In the genomic region with DNA sequence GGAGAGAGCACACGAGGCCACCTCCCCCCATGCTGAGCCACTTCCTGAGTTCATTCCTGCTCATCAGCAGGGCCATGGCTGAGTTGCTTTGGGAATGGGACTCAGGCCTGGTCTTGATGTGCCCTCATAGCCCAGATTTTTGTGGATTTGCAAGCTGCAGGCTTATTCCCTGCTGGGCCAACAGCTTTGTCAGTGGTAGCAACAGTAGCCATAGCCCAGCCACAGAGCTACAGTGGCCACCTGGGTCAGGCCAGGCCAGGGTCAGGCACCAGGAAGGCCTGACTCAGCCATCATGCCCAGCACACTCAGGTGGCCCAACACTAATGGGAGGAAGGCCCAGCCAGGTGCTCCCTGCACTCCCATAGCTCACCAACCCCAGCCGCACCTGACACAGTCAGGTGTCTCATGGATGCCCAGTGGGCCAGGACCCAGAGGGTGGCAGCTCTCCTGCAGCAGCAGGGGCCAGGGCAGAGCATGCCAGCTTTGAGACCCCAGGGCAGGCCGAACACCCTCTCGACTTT, we compare ENCODE assay signal across 14 cellular contexts. TPM values are rescaled to one million over a fixed set of nuclear protein-coding genes. Genes with fewer than 3 reads are reported as not detected.
DNase-seq lines count a peak whose midpoint lies in the region; ATAC-seq and TF ChIP-seq lines count a peak whose summit lies in the region.
"Had no signal": no experiment of that assay in that cellular context is flagged by ENCODE, and none has a peak within 500 bp of the region (broad histone marks: within the 10 kb centered on the region; RNA-seq: fewer than 3 reads in every experiment).

No MANE protein-coding gene starts in this region.

- no peak for ATAC-seq in foreskin keratinocyte

- peaks cover 5% of the 10 kb centered on the region for H3K4me1 ChIP-seq in foreskin keratinocyte

- peaks cover 28% of the 10 kb centered on the region for H3K36me3 Mint-ChIP-seq in nephron progenitor cell (ENCODE audit: low read depth)
- H3K36me3 Mint-ChIP-seq: T-cell had no signal

- TF ChIP-seq CTCF in AG09319 (IDR thresholded peaks at IDR 0.05; ENCODE audit: low read depth, low read length), result no peak
- TF ChIP-seq CTCF in nephron progenitor cell (IDR thresholded peaks at IDR 0.05), result no peak
- no peak for TF ChIP-seq CTCF in foreskin keratinocyte (conservative IDR thresholded peaks at IDR 0.05)

- H3K9me3 Mint-ChIP-seq in nephron progenitor cell, result no peaks in the 10 kb centered on the region
- H3K9me3 Mint-ChIP-seq: T-cell had no signal

- H3K27me3 ChIP-seq in foreskin keratinocyte, result no peaks in the 10 kb centered on the region

- peak; percentile 61 for DNase-seq in AG09319 (ENCODE audit: extremely low read depth, low read depth)
- DNase-seq in LHCN-M2 (ENCODE audit: low read depth), result peak; percentile 53
- DNase-seq in epithelial cell of prostate (ENCODE audit: low read depth, low spot score), result no peak
- DNase-seq in nephron progenitor cell, result no peak
- no peak for DNase-seq in activated T-cell treated with anti-CD3 and anti-CD28 coated beads, Interleukin-2, amount 50 U/mL, for 1 hour
- no peak for DNase-seq in KG1 (lab: John Stamatoyannopoulos, UW)
- DNase-seq in amygdala (lab: John Stamatoyannopoulos, UW), result no peak
- DNase-seq in foreskin keratinocyte, result no peak
- DNase-seq: NCI-H510A treated with DMSO at 0.1 percent for 48 hours had no signal

- H3K27ac ChIP-seq in epithelial cell of prostate (peak overlapping the region; percentile 65), foreskin keratinocyte (no peak overlapping the region)

- H3K27ac Mint-ChIP-seq in nephron progenitor cell, result peak overlapping the region; percentile 76

- peak overlapping the region; percentile 66 for H3K4me3 Mint-ChIP-seq in nephron progenitor cell

- peaks cover 9% of the 10 kb centered on the region for H3K27me3 Mint-ChIP-seq in nephron progenitor cell (ENCODE audit: low read depth, poor library complexity)
- H3K27me3 Mint-ChIP-seq: T-cell had no signal

- peaks cover 66% of the 10 kb centered on the region for H3K4me1 Mint-ChIP-seq in nephron progenitor cell

RNA-seq across cellular contexts. Expression of a gene that starts 33.4 kb away (rescaled TPM):
- total RNA-seq in LHCN-M2 (2014; rRNA removed), result 60.1 and 73.1 TPM in 2 replicates
- polyA plus RNA-seq in LHCN-M2 (2012), result 49.4 TPM
- 138 and 139 TPM in 2 replicates for total RNA-seq in foreskin keratinocyte
- polyA plus RNA-seq in foreskin keratinocyte, result 70.5 and 77.6 TPM in 2 replicates

RNA-seq across cellular contexts. Expression of a gene that starts 49.0 kb away (rescaled TPM):
- 0.63 and 1.4 TPM in 2 replicates for total RNA-seq in LHCN-M2 (2014; rRNA removed)
- polyA plus RNA-seq in LHCN-M2 (2012), result 0.60 TPM
- total RNA-seq in foreskin keratinocyte, result 0.53 and 0.65 TPM in 2 replicates
- polyA plus RNA-seq in foreskin keratinocyte, result 1.0 and 1.4 TPM in 2 replicates
- total RNA-seq: GM12878, liver, prostate gland, urinary bladder had no signal

Comparison
In these comparisons a context has a peak if more than half of its experiments do, and no peak if none do; other contexts are left out.
1. DNase-seq: peak in AG09319 (single experiment) and LHCN-M2 (single experiment); none in epithelial cell of prostate (single experiment), nephron progenitor cell (single experiment), activated T-cell treated with anti-CD3 and anti-CD28 coated beads, Interleukin-2, amount 50 U/mL, for 1 hour (single experiment), KG1 (single experiment), amygdala (0 of 56) and foreskin keratinocyte (0 of 2).